ENCODE assay signal across 9 cellular contexts in the genomic region with DNA sequence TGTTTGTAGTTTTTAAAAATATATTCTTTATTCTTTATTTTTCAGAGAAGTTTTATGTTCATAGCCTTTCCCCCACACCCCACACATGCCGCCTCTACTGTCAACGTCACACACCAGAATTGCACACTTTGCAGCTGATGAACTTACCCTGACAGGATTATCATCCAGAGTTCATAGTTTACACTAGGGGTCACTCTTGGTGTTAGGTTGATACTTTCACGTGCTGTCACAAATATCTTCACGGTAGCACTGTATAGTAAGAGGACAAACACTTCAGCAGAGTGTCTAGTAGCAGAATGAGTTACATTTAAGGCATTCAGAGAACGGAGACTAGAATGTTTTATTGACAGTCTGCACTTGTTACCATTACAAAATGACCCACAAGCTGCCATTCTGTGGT. TPM values are rescaled to one million over a fixed set of nuclear protein-coding genes. Genes with fewer than 3 reads are reported as not detected.
DNase-seq lines count a peak whose midpoint lies in the region; ATAC-seq and TF ChIP-seq lines count a peak whose summit lies in the region.
"Had no signal": no experiment of that assay in that cellular context is flagged by ENCODE, and none has a peak within 500 bp of the region (broad histone marks: within the 10 kb centered on the region; RNA-seq: fewer than 3 reads in every experiment).

No MANE protein-coding gene starts in this region.

- H3K9me3 Mint-ChIP-seq in natural killer cell = no peaks in the 10 kb centered on the region
- H3K9me3 Mint-ChIP-seq in natural killer cell treated with Interleukin-12 subunit alpha and Interleukin-12 subunit beta and Interleukin-15 and Interleukin-18, amount 100 ng/mL, for 72 hours = no peaks in the 10 kb centered on the region

- ATAC-seq in natural killer cell (peak in 2 of 3 donors; percentile 34 to 59), HG03565 (IDR thresholded peaks at IDR 0.05; ENCODE audit: unreplicated experiment) (no peak)
- no peak for ATAC-seq in natural killer cell treated with Interleukin-12 subunit alpha and Interleukin-12 subunit beta and Interleukin-15 and Interleukin-18, amount 100 ng/mL, for 72 hours

- peak; percentile 20 for TF ChIP-seq CTCF in natural killer cell (IDR thresholded peaks at IDR 0.05)

- intact Hi-C loops in natural killer cell (cut with micrococcal nuclease) = loop anchor here (1.0 kb wide), 1 partner anchor 91 kb away; no protein-coding TSS in a partner anchor

- no peak overlapping the region for H3K27ac Mint-ChIP-seq in natural killer cell
- H3K27ac Mint-ChIP-seq in natural killer cell treated with Interleukin-12 subunit alpha and Interleukin-12 subunit beta and Interleukin-15 and Interleukin-18, amount 100 ng/mL, for 72 hours = no peak overlapping the region

- H3K27me3 Mint-ChIP-seq in natural killer cell (ENCODE audit: low read depth in 2 of 2) = peaks cover 0 to 25% of the 10 kb centered on the region in 2 donors
- H3K27me3 Mint-ChIP-seq in natural killer cell treated with Interleukin-12 subunit alpha and Interleukin-12 subunit beta and Interleukin-15 and Interleukin-18, amount 100 ng/mL, for 72 hours = peaks cover 4 to 20% of the 10 kb centered on the region in 2 donors

- H3K36me3 Mint-ChIP-seq in natural killer cell = no peaks in the 10 kb centered on the region
- H3K36me3 Mint-ChIP-seq in natural killer cell treated with Interleukin-12 subunit alpha and Interleukin-12 subunit beta and Interleukin-15 and Interleukin-18, amount 100 ng/mL, for 72 hours = no peaks in the 10 kb centered on the region

- no peak for TF ChIP-seq POLR2A in erythroblast (IDR thresholded peaks at IDR 0.05; ENCODE audit: low read length)

- no peaks in the 10 kb centered on the region for H3K4me1 Mint-ChIP-seq in natural killer cell
- H3K4me1 Mint-ChIP-seq in natural killer cell treated with Interleukin-12 subunit alpha and Interleukin-12 subunit beta and Interleukin-15 and Interleukin-18, amount 100 ng/mL, for 72 hours (ENCODE audit: low read depth in 2 of 2) = no peaks in the 10 kb centered on the region

- H3K4me3 Mint-ChIP-seq in natural killer cell = no peak overlapping the region
- H3K4me3 Mint-ChIP-seq in natural killer cell treated with Interleukin-12 subunit alpha and Interleukin-12 subunit beta and Interleukin-15 and Interleukin-18, amount 100 ng/mL, for 72 hours = no peak overlapping the region

- no peak for DNase-seq in natural killer cell
- no peak for DNase-seq in natural killer cell treated with Interleukin-12 subunit alpha and Interleukin-12 subunit beta and Interleukin-15 and Interleukin-18, amount 100 ng/mL, for 72 hours (ENCODE audit: low spot score)
- DNase-seq in NCI-H2171 treated with DMSO at 0.1 percent for 48 hours (lab: John Stamatoyannopoulos, UW) = peak; percentile 68
- DNase-seq in erythroblast (lab: John Stamatoyannopoulos, UW) = peak; percentile 29 to 43
- no peak for DNase-seq in HK-2 (ENCODE audit: unreplicated experiment)
- no peak for DNase-seq in NCI-H446 treated with DMSO at 0.1 percent for 48 hours (lab: John Stamatoyannopoulos, UW)
- no peak for DNase-seq in DMS79 (lab: John Stamatoyannopoulos, UW)

RNA-seq across cellular contexts. Expression of a gene that starts 5.2 kb away (rescaled TPM):
- not detected for total RNA-seq in natural killer cell
- total RNA-seq in natural killer cell treated with Interleukin-12 subunit alpha and Interleukin-12 subunit beta and Interleukin-15 and Interleukin-18, amount 100 ng/mL, for 72 hours = not detected
- total RNA-seq: cardiac muscle cell had no signal

RNA-seq across cellular contexts. Expression of a gene that starts 20.8 kb away (rescaled TPM):
- total RNA-seq in natural killer cell = not detected
- not detected for total RNA-seq in natural killer cell treated with Interleukin-12 subunit alpha and Interleukin-12 subunit beta and Interleukin-15 and Interleukin-18, amount 100 ng/mL, for 72 hours
- total RNA-seq: cardiac muscle cell had no signal

RNA-seq across cellular contexts. Expression of a gene that starts 30.8 kb away (rescaled TPM):
- total RNA-seq in natural killer cell = under 1 TPM in 1 of 3 donors, not detected in 2; 0.54 TPM
- not detected for total RNA-seq in natural killer cell treated with Interleukin-12 subunit alpha and Interleukin-12 subunit beta and Interleukin-15 and Interleukin-18, amount 100 ng/mL, for 72 hours
- total RNA-seq: cardiac muscle cell had no signal

RNA-seq across cellular contexts. Expression of a gene that starts 48.6 kb away (rescaled TPM):
- not detected for total RNA-seq in natural killer cell
- not detected for total RNA-seq in natural killer cell treated with Interleukin-12 subunit alpha and Interleukin-12 subunit beta and Interleukin-15 and Interleukin-18, amount 100 ng/mL, for 72 hours
- total RNA-seq: cardiac muscle cell had no signal

RNA-seq across cellular contexts. Expression of a gene that starts 50.7 kb away (rescaled TPM):
- not detected for total RNA-seq in natural killer cell
- total RNA-seq in natural killer cell treated with Interleukin-12 subunit alpha and Interleukin-12 subunit beta and Interleukin-15 and Interleukin-18, amount 100 ng/mL, for 72 hours = not detected
- total RNA-seq: cardiac muscle cell had no signal

Comparison
In these comparisons a context has a peak if more than half of its experiments do, and no peak if none do; other contexts are left out.
1. ATAC-seq: peak in natural killer cell (2 of 3); none in natural killer cell treated with Interleukin-12 subunit alpha and Interleukin-12 subunit beta and Interleukin-15 and Interleukin-18, amount 100 ng/mL, for 72 hours (0 of 2) and HG03565 (single experiment).
2. DNase-seq: peak in NCI-H2171 treated with DMSO at 0.1 percent for 48 hours (single experiment) and erythroblast (2 of 2); none in natural killer cell (single experiment), natural killer cell treated with Interleukin-12 subunit alpha and Interleukin-12 subunit beta and Interleukin-15 and Interleukin-18, amount 100 ng/mL, for 72 hours (single experiment), HK-2 (single experiment), NCI-H446 treated with DMSO at 0.1 percent for 48 hours (single experiment) and DMS79 (single experiment).